ENCODE assay signal across 29 cellular contexts in genomic region chr10:89589091-89589725, GRCh38. TPM values are rescaled to one million over a fixed set of nuclear protein-coding genes. Genes with fewer than 3 reads are reported as not detected.
DNase-seq lines count a peak whose midpoint lies in the region; ATAC-seq and TF ChIP-seq lines count a peak whose summit lies in the region.
"Had no signal": no experiment of that assay in that cellular context is flagged by ENCODE, and none has a peak within 500 bp of the region (broad histone marks: within the 10 kb centered on the region; RNA-seq: fewer than 3 reads in every experiment).

No MANE protein-coding gene starts in this region.

- H3K27ac Mint-ChIP-seq in mesothelial cell of epicardium, result peak overlapping the region; percentile 70
- H3K27ac Mint-ChIP-seq: activated CD4-positive, alpha-beta T cell treated with anti-CD3 and anti-CD28 coated beads for 36 hours; CD8-positive, alpha-beta memory T cell; HFFc6; natural killer cell; T-helper 1 cell treated with Interleukin-12 subunit alpha and Interleukin-12 subunit beta and Interleukin-4 antibody, amounts not matched to agents 30 μg/mL and 1 μg/mL, for 36 hours had no signal

- intact Hi-C loops in Right ventricle myocardium inferior (cut with DNase I) (no loop called here), Right ventricle myocardium superior (cut with DNase I) (no loop called here), A673 (cut with micrococcal nuclease; ENCODE audit: unreplicated experiment) (no loop called here)

- ATAC-seq in Right ventricle myocardium inferior (peak; percentile 27), Right ventricle myocardium superior (ENCODE audit: poor library complexity) (no peak), GM21526 (IDR thresholded peaks at IDR 0.05; ENCODE audit: low FRiP score, unreplicated experiment) (no peak), HG03354 (IDR thresholded peaks at IDR 0.05; ENCODE audit: poor library complexity, severe bottlenecking, unreplicated experiment) (no peak)
- ATAC-seq: activated CD4-positive, alpha-beta T cell treated with anti-CD3 and anti-CD28 coated beads for 36 hours; K562; left colon; natural killer cell; pancreas; sciatic nerve had no signal

- TF ChIP-seq CTCF in mesothelial cell of epicardium (IDR thresholded peaks at IDR 0.05; ENCODE audit: unreplicated experiment), result no peak
- TF ChIP-seq CTCF in A673 (conservative IDR thresholded peaks at IDR 0.05; ENCODE audit: low read depth, low read length), result no peak

- H3K27me3 Mint-ChIP-seq in mesothelial cell of epicardium (ENCODE audit: low read depth), result no peaks in the 10 kb centered on the region
- H3K27me3 Mint-ChIP-seq: activated CD4-positive, alpha-beta T cell treated with anti-CD3 and anti-CD28 coated beads for 36 hours; CD8-positive, alpha-beta memory T cell had no signal

- H3K27me3 ChIP-seq in A673 (replicated peaks; ENCODE audit: insufficient read depth, low read depth, low read length, poor library complexity), result no peaks in the 10 kb centered on the region
- H3K27me3 ChIP-seq: dorsolateral prefrontal cortex, pancreas, Peyer's patch, transverse colon had no signal

- BruUV-seq in A673 (replicated peaks; lab: Mats Ljungman, UMichigan), result no TSS peak

- no peak overlapping the region for H3K4me3 Mint-ChIP-seq in mesothelial cell of epicardium
- H3K4me3 Mint-ChIP-seq: activated CD4-positive, alpha-beta T cell treated with anti-CD3 and anti-CD28 coated beads for 36 hours; CD8-positive, alpha-beta memory T cell; HFFc6; natural killer cell; T-helper 1 cell treated with Interleukin-12 subunit alpha and Interleukin-12 subunit beta and Interleukin-4 antibody, amounts not matched to agents 30 μg/mL and 1 μg/mL, for 36 hours had no signal

- no peak overlapping the region for H3K4me3 ChIP-seq in A673 (ENCODE audit: low read depth, low read length, poor library complexity, severe bottlenecking)
- H3K4me3 ChIP-seq: dorsolateral prefrontal cortex, K562, pancreas, Peyer's patch, transverse colon had no signal

- no peak for DNase-seq in Right ventricle myocardium inferior (ENCODE audit: missing footprints)
- DNase-seq in Right ventricle myocardium superior, result no peak
- peak; percentile 44 for DNase-seq in fibroblast of gingiva (ENCODE audit: low read depth)
- DNase-seq in mesothelial cell of epicardium (ENCODE audit: low spot score in 2 of 2, unreplicated experiment in 2 of 2), result no peak
- no peak for DNase-seq in amniotic stem cell (lab: John Stamatoyannopoulos, UW)
- no peak for DNase-seq in A673 (ENCODE audit: low spot score)
- DNase-seq: activated CD4-positive, alpha-beta T cell treated with anti-CD3 and anti-CD28 coated beads for 36 hours; activated CD8-positive, alpha-beta memory T cell treated with anti-CD3 and anti-CD28 coated beads for 24 hours; activated gamma-delta T cell treated with Interleukin-2 at 50 U/mL for 16 hours; activated T-cell treated with anti-CD3 and anti-CD28 coated beads, Interleukin-2, amount 50 U/mL, for 1 hour; caudate nucleus; CD8-positive, alpha-beta memory T cell; DMS153; dorsolateral prefrontal cortex; HFFc6; left colon; MM.1S; natural killer cell; NCI-H146; NCI-H526; pancreas; Peyer's patch; stimulated activated CD4-positive, alpha-beta T cell treated with anti-CD3 and anti-CD28 coated beads, Interleukin-15, amount 100 ng/mL, for 24 hours; transverse colon had no signal

- H3K9me3 ChIP-seq in A673 (ENCODE audit: low read depth, low read length, poor library complexity, severe bottlenecking), result no peaks in the 10 kb centered on the region
- H3K9me3 ChIP-seq: pancreas, Peyer's patch, transverse colon had no signal

- peaks cover 16% of the 10 kb centered on the region for H3K36me3 ChIP-seq in A673 (ENCODE audit: insufficient read depth, low read length, poor library complexity, severe bottlenecking)
- H3K36me3 ChIP-seq: pancreas had no signal

- POLR2A ChIA-PET in A673 (lab: Charles Lee; ENCODE audit: low non-redundant PET), result no interaction called here

- peaks cover 31% of the 10 kb centered on the region for H3K36me3 Mint-ChIP-seq in mesothelial cell of epicardium
- H3K36me3 Mint-ChIP-seq: natural killer cell had no signal

- H3K9me3 Mint-ChIP-seq in mesothelial cell of epicardium, result no peaks in the 10 kb centered on the region
- H3K9me3 Mint-ChIP-seq: CD8-positive, alpha-beta memory T cell; HFFc6; natural killer cell; T-helper 1 cell treated with Interleukin-12 subunit alpha and Interleukin-12 subunit beta and Interleukin-4 antibody, amounts not matched to agents 30 μg/mL and 1 μg/mL, for 36 hours had no signal

- H3K4me1 Mint-ChIP-seq in mesothelial cell of epicardium, result peaks cover 28% of the 10 kb centered on the region
- H3K4me1 Mint-ChIP-seq: activated CD4-positive, alpha-beta T cell treated with anti-CD3 and anti-CD28 coated beads for 36 hours; CD8-positive, alpha-beta memory T cell; natural killer cell had no signal

- CTCF ChIA-PET in A673 (lab: Charles Lee), result no interaction called here

- no peaks in the 10 kb centered on the region for H3K4me1 ChIP-seq in A673 (ENCODE audit: insufficient read depth, low read length, poor library complexity, severe bottlenecking)
- H3K4me1 ChIP-seq: pancreas, Peyer's patch, transverse colon had no signal

- H3K27ac ChIP-seq in A673 (ENCODE audit: low read depth, low read length, poor library complexity, severe bottlenecking), result no peak overlapping the region
- H3K27ac ChIP-seq: dorsolateral prefrontal cortex, pancreas, Peyer's patch, transverse colon had no signal

RNA-seq across cellular contexts. Expression of gene SLC16A12, which starts 53.8 kb away (rescaled TPM):
- total RNA-seq in Right ventricle myocardium inferior, result 1.1 TPM
- 1.3 TPM for total RNA-seq in Right ventricle myocardium superior
- 3.0 to 3.1 TPM (median 3.1 TPM) in 3 replicates for total RNA-seq in mesothelial cell of epicardium
- 0.54 and 0.74 TPM in 2 replicates for total RNA-seq in A673 (2021)
- total RNA-seq: activated CD4-positive, alpha-beta T cell treated with anti-CD3 and anti-CD28 coated beads for 36 hours; CD8-positive, alpha-beta memory T cell; HFFc6; K562; natural killer cell had no signal

RNA-seq across cellular contexts. Expression of gene PANK1, which starts 55.8 kb away (rescaled TPM):
- 19.0 TPM for total RNA-seq in Right ventricle myocardium inferior
- total RNA-seq in Right ventricle myocardium superior, result 16.9 TPM
- 24.0 to 27.2 TPM (median 24.4 TPM) in 3 replicates for total RNA-seq in mesothelial cell of epicardium
- total RNA-seq in A673 (2021), result 18.5 and 19.2 TPM in 2 replicates
